Comparison of ENCODE assay signal across 13 cellular contexts in the genomic region with DNA sequence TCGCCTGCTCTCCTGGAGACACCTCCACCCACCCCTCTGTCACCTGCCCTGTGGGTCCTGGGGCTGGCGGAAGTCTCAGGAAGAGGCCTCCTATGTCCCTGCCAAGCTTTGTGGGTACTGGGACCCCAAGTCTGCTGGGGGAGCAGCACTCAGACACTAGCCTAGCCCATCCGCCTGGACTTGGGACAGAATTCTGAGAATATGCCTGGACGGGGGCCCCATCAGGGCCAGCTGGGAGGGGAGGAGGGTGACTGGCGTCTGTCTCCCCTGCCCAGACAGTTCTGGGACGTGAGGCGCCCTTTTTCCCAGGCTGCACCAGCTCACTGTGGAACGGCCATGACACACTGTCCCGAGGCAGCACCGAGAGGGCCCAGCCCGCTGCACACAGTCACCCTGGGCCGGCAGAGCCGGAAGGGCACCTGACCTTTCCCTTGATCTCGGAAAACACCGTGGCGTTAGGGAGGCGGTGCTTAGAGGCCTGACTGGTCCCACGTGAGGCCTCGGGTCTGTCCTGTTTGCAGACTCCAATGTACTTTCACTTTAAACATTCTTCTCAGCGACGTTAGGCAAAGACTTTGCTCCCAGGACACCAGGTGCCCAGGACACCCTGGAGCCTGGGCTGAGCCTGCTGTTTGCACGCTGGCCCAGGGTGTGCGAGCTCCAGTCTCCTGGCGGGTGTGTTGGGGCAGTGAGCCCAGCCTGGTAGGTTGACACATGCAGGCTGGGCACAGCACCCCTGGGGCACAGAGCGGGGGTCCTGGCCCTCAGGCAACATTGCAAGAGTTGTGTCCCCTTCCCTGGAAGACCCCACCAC. TPM values are rescaled to one million over a fixed set of nuclear protein-coding genes. Genes with fewer than 3 reads are reported as not detected.
DNase-seq lines count a peak whose midpoint lies in the region; ATAC-seq and TF ChIP-seq lines count a peak whose summit lies in the region.
"Had no signal": no experiment of that assay in that cellular context is flagged by ENCODE, and none has a peak within 500 bp of the region (broad histone marks: within the 10 kb centered on the region; RNA-seq: fewer than 3 reads in every experiment).

No MANE protein-coding gene starts in this region.

- peaks cover 33% of the 10 kb centered on the region; the same call in 1 of the 2 replicates for H3K36me3 ChIP-seq in BLaER1
- H3K36me3 ChIP-seq in MM.1S (replicated peaks; ENCODE audit: insufficient read depth, low read length), result no peaks in the 10 kb centered on the region
- peaks cover 0 to 30% of the 10 kb centered on the region in 2 donors for H3K36me3 ChIP-seq in muscle layer of duodenum (ENCODE audit: control insufficient read depth in 1 of 2, insufficient read depth in 2 of 2, low read length in 2 of 2)

- H3K9me3 ChIP-seq in BLaER1, result no peaks in the 10 kb centered on the region
- no peaks in the 10 kb centered on the region for H3K9me3 ChIP-seq in MM.1S (replicated peaks; ENCODE audit: insufficient read depth, low read length)
- H3K9me3 ChIP-seq in muscle layer of duodenum (ENCODE audit: control insufficient read depth in 1 of 2, low read length in 2 of 2), result no peaks in the 10 kb centered on the region

- no peaks in the 10 kb centered on the region for H3K79me2 ChIP-seq in MM.1S (ENCODE audit: low read length)

- H3K9me2 ChIP-seq in MM.1S (replicated peaks; ENCODE audit: insufficient read depth, low read length), result no peaks in the 10 kb centered on the region

- H2AFZ ChIP-seq in MM.1S (ENCODE audit: low read length), result no peak overlapping the region

- H3K27ac ChIP-seq in BLaER1, result no peak overlapping the region
- no peak overlapping the region for H3K27ac ChIP-seq in MM.1S (ENCODE audit: low read length)
- peak overlapping the region; percentile 39 for H3K27ac ChIP-seq in muscle layer of duodenum (ENCODE audit: low read length)

- H3K4me1 ChIP-seq in BLaER1 (peaks cover 22% of the 10 kb centered on the region), MM.1S (ENCODE audit: low read length) (no peaks in the 10 kb centered on the region), muscle layer of duodenum (ENCODE audit: control insufficient read depth in 1 of 2, insufficient read depth in 2 of 2, low read length in 2 of 2) (peaks cover 0 to 10% of the 10 kb centered on the region in 2 donors)

- no peak overlapping the region for H3K4me2 ChIP-seq in BLaER1
- peak overlapping the region; percentile 15; the same call in 1 of the 2 replicates for H3K4me2 ChIP-seq in MM.1S (ENCODE audit: low read depth, low read length)

- TF ChIP-seq CTCF in MM.1S (IDR thresholded peaks at IDR 0.05; ENCODE audit: low read length), result no peak

- H4K20me1 ChIP-seq in BLaER1 (peaks cover 91% of the 10 kb centered on the region), MM.1S (ENCODE audit: insufficient read depth, low read length) (no peaks in the 10 kb centered on the region)

- no peaks in the 10 kb centered on the region for H3F3A ChIP-seq in MM.1S (ENCODE audit: insufficient read depth, low read length)

- peak overlapping the region; percentile 45; the same call in 1 of the 2 replicates for H3K9ac ChIP-seq in BLaER1
- no peak overlapping the region for H3K9ac ChIP-seq in MM.1S (ENCODE audit: low read length)

- H3K27me3 ChIP-seq in BLaER1 (peaks cover 27% of the 10 kb centered on the region), MM.1S (replicated peaks; ENCODE audit: insufficient read depth, low read length) (no peaks in the 10 kb centered on the region), muscle layer of duodenum (ENCODE audit: low read depth, low read length) (peaks cover 11% of the 10 kb centered on the region)

- DNase-seq in MM.1S (no peak), KG1 (lab: John Stamatoyannopoulos, UW) (no peak), ecto neural progenitor cell (ENCODE audit: low spot score) (no peak)
- DNase-seq: activated CD4-positive, alpha-beta T cell treated with anti-CD3 and anti-CD28 coated beads for 4 hours; activated naive CD4-positive, alpha-beta T cell treated with Interleukin-2 at 50 U/mL for 16 hours; effector memory CD4-positive, alpha-beta T cell; NCI-H1105; stimulated activated naive CD4-positive, alpha-beta T cell had no signal

- H3K4me3 ChIP-seq in BLaER1 (no peak overlapping the region), MM.1S (ENCODE audit: low read length) (no peak overlapping the region), muscle layer of duodenum (ENCODE audit: low read depth in 1 of 2, low read length in 2 of 2) (peak overlapping the region; percentile 8 to 18)

- ATAC-seq in esophagus mucosa (peak; percentile 57), GM19035 (IDR thresholded peaks at IDR 0.05; ENCODE audit: unreplicated experiment) (no peak), HG03469 (IDR thresholded peaks at IDR 0.05; ENCODE audit: unreplicated experiment) (no peak)

RNA-seq across cellular contexts. Expression of a gene that starts 0.7 kb away (rescaled TPM):
- total RNA-seq in esophagus mucosa, result not detected

RNA-seq across cellular contexts. Expression of a gene that starts 5.7 kb away (rescaled TPM):
- total RNA-seq in esophagus mucosa, result 8.8 TPM

RNA-seq across cellular contexts. Expression of a gene that starts 18.9 kb away (rescaled TPM):
- 2.2 TPM for total RNA-seq in esophagus mucosa

RNA-seq across cellular contexts. Expression of a gene that starts 19.1 kb away (rescaled TPM):
- total RNA-seq in esophagus mucosa, result 12.0 TPM

Comparison
In these comparisons a context has a peak if more than half of its experiments do, and no peak if none do; other contexts are left out.
1. H3K4me3 ChIP-seq: peak in muscle layer of duodenum (2 of 2); none in BLaER1 (single experiment) and MM.1S (single experiment).